2 cellular contexts compared by ENCODE assay signal in the genomic region with DNA sequence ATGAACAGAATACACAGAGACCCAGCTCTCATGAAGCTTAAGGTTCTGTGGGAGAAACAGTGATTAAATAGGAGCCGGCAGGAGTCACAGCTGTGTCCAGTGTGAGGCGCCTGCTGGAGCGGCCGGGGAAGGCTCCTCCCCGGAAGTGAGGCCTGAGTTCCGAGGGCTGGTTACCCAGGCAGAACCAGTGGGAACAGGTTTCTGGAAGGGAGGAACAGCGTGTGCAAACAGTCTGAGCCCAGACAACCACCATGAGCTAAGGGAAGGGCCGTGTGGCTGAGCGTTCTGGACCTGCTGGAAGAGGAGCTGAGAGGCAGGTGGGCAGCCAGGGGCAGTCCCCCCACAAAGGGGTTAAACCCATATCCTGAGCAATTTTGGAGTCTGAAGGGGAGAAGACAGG.
TF ChIP-seq lines count a peak whose summit lies in the region.

No MANE protein-coding gene starts in this region.

TF ChIP-seq in HCT116, 20 proteins besides CTCF, POLR2A, EP300 and RAD21:
- TF ChIP-seq EGR1 (IDR thresholded peaks at IDR 0.05; ENCODE audit: low read depth): no peak
- TF ChIP-seq, protein P1, sequence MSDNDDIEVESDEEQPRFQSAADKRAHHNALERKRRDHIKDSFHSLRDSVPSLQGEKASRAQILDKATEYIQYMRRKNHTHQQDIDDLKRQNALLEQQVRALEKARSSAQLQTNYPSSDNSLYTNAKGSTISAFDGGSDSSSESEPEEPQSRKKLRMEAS (IDR thresholded peaks at IDR 0.05): peak; percentile 83
- TF ChIP-seq EZH2 (IDR thresholded peaks at IDR 0.05): no peak
- peak; percentile 31; the same call in 1 of the 2 replicates for TF ChIP-seq ZFX (IDR thresholded peaks at IDR 0.05)
- TF ChIP-seq, protein P2, sequence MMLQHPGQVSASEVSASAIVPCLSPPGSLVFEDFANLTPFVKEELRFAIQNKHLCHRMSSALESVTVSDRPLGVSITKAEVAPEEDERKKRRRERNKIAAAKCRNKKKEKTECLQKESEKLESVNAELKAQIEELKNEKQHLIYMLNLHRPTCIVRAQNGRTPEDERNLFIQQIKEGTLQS (IDR thresholded peaks at IDR 0.05): no peak
- peak; percentile 95 for TF ChIP-seq POLR2AphosphoS5 (IDR thresholded peaks at IDR 0.05; ENCODE audit: low read depth, low read length)
- peak; percentile 61 for TF ChIP-seq ELF1 (IDR thresholded peaks at IDR 0.05; ENCODE audit: borderline replicate concordance, low read depth)
- TF ChIP-seq TCF7L2 (IDR thresholded peaks at IDR 0.05; ENCODE audit: borderline replicate concordance, extremely low read depth, insufficient read depth, insufficient read length): peak; percentile 26
- TF ChIP-seq FOSL1 (IDR thresholded peaks at IDR 0.05; ENCODE audit: low read depth): no peak
- peak; percentile 83; the same call in 1 of the 2 replicates for TF ChIP-seq CBX3 (IDR thresholded peaks at IDR 0.05; ENCODE audit: low read depth)
- TF ChIP-seq SIN3A (IDR thresholded peaks at IDR 0.05; ENCODE audit: low read depth): peak; percentile 39; the same call in 1 of the 2 replicates
- TF ChIP-seq YY1 (IDR thresholded peaks at IDR 0.05; ENCODE audit: extremely low read depth, insufficient replicate concordance, low read depth, low read length): peak; percentile 44
- TF ChIP-seq SRF (IDR thresholded peaks at IDR 0.05; ENCODE audit: low read depth): no peak
- TF ChIP-seq EZH2phosphoT487 (IDR thresholded peaks at IDR 0.05; ENCODE audit: borderline replicate concordance): no peak

TF ChIP-seq in K562, 482 proteins besides CTCF, POLR2A, EP300 and RAD21:
- TF ChIP-seq EHMT2 (IDR thresholded peaks at IDR 0.05) (peak; percentile 28; the same call in 1 of the 2 replicates), MYC (IDR thresholded peaks at IDR 0.05; ENCODE audit: low read depth, low read length) (0 out of 2 replicates have a peak, but pooled peaks have one; percentile 18), MYC (CRISPR knock-in tag; IDR thresholded peaks at IDR 0.05; ENCODE audit: borderline replicate concordance, low read depth) (no peak), MAZ (CRISPR knock-in tag; conservative IDR thresholded peaks at IDR 0.05 in 1 of 2, IDR thresholded peaks at IDR 0.05 in 1 of 2) (peak in 1 of 2 experiments; percentile 14; a peak in 1 of 4 replicates), XRCC3 (IDR thresholded peaks at IDR 0.05) (no peak), SETDB1 (IDR thresholded peaks at IDR 0.05; ENCODE audit: low read length) (no peak), GABPA (tag; conservative IDR thresholded peaks at IDR 0.05; ENCODE audit: low read depth) (peak; percentile 65), RNF2 (IDR thresholded peaks at IDR 0.05) (no peak), YY1 (IDR thresholded peaks at IDR 0.05; ENCODE audit: borderline replicate concordance in 1 of 3, control insufficient read depth in 1 of 3, extremely low read depth in 1 of 3, insufficient read depth in 3 of 3, insufficient read length in 1 of 3, insufficient replicate concordance in 2 of 3, low read depth in 1 of 3, low read length in 2 of 3) (no peak), MAFG (tag; conservative IDR thresholded peaks at IDR 0.05) (no peak), KLF16 (IDR thresholded peaks at IDR 0.05) (peak; percentile 37; the same call in 1 of the 2 replicates), ZNF717 (CRISPR knock-in tag; IDR thresholded peaks at IDR 0.05) (no peak), ZNF584 (CRISPR knock-in tag; IDR thresholded peaks at IDR 0.05; ENCODE audit: low read depth) (no peak), ZNF354B (CRISPR knock-in tag; IDR thresholded peaks at IDR 0.05) (no peak)
- TF ChIP-seq, protein P3, sequence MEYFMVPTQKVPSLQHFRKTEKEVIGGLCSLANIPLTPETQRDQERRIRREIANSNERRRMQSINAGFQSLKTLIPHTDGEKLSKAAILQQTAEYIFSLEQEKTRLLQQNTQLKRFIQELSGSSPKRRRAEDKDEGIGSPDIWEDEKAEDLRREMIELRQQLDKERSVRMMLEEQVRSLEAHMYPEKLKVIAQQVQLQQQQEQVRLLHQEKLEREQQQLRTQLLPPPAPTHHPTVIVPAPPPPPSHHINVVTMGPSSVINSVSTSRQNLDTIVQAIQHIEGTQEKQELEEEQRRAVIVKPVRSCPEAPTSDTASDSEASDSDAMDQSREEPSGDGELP (CRISPR knock-in tag; IDR thresholded peaks at IDR 0.05; ENCODE audit: borderline replicate concordance): 0 out of 2 replicates have a peak, but pooled peaks have one; percentile 16
- TF ChIP-seq, protein P4, sequence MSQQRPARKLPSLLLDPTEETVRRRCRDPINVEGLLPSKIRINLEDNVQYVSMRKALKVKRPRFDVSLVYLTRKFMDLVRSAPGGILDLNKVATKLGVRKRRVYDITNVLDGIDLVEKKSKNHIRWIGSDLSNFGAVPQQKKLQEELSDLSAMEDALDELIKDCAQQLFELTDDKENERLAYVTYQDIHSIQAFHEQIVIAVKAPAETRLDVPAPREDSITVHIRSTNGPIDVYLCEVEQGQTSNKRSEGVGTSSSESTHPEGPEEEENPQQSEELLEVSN (IDR thresholded peaks at IDR 0.05; ENCODE audit: borderline replicate concordance in 1 of 2, extremely low read depth in 1 of 2, insufficient read depth in 1 of 2, insufficient read length in 1 of 2, low read depth in 1 of 2, low read length in 1 of 2, poor library complexity in 1 of 2, severe bottlenecking in 1 of 2): peak in 1 of 2 experiments; percentile 17
